8 cellular contexts compared by ENCODE assay signal in genomic region chr2:79512442-79513401, GRCh38. TPM values are rescaled to one million over a fixed set of nuclear protein-coding genes. Genes with fewer than 3 reads are reported as not detected.
DNase-seq lines count a peak whose midpoint lies in the region; ATAC-seq and TF ChIP-seq lines count a peak whose summit lies in the region.

Gene CTNNA2 (plus strand): TSS chr2:79513051.

- H3K9me3 ChIP-seq in hepatocyte (ENCODE audit: low read depth), result no peaks in the 10 kb centered on the region

- no peaks in the 10 kb centered on the region for H3K36me3 Mint-ChIP-seq in activated T-helper 2 cell treated with anti-CD3 and anti-CD28 coated beads, Interferon-gamma antibody, Interleukin-2, Interleukin-4, amounts not matched to agents 10 μg/mL and 5 μg/mL and 100 μg/mL, durations not matched to agents 14 hours and 24 hours and 36 hours (ENCODE audit: low read depth)

- peak within 1 kb of the TSS; percentile 93 for H3K4me2 ChIP-seq in hepatocyte

- H3K9ac ChIP-seq in rectal smooth muscle tissue (ENCODE audit: low read length), result no peak within 1 kb of the TSS

- H4K20me1 ChIP-seq in hepatocyte (ENCODE audit: insufficient read depth, poor library complexity, severe bottlenecking), result no peaks in the 10 kb centered on the region

- no peaks in the 10 kb centered on the region for H3K79me2 ChIP-seq in hepatocyte

- H3K36me3 ChIP-seq in hepatocyte (replicated peaks; ENCODE audit: insufficient read depth, low read depth) (no peaks in the 10 kb centered on the region), rectal smooth muscle tissue (ENCODE audit: control insufficient read depth, insufficient read depth, low read length) (no peaks in the 10 kb centered on the region)

- peak; percentile 57 for DNase-seq in Caki2 (ENCODE audit: low read depth)
- DNase-seq in NCI-H1930 (lab: John Stamatoyannopoulos, UW), result peak; percentile 88 to 96
- no peak for DNase-seq in activated T-helper 2 cell treated with anti-CD3 and anti-CD28 coated beads, Interferon-gamma antibody, Interleukin-2, Interleukin-4, amounts not matched to agents 10 μg/mL and 5 μg/mL and 100 μg/mL, durations not matched to agents 14 hours and 24 hours and 36 hours (ENCODE audit: low spot score)
- DNase-seq in hepatocyte (ENCODE audit: low spot score), result peak; percentile 91
- no peak for DNase-seq in mesenteric fat pad (ENCODE audit: low spot score)

- 3% methylated on average over 16 of the region's 87 CpGs for WGBS in hepatocyte (ENCODE audit: low lambda C conversion rate, missing lambda C conversion rate)

- H3K27ac ChIP-seq in hepatocyte (no peak within 1 kb of the TSS), rectal smooth muscle tissue (ENCODE audit: low read depth, low read length) (no peak within 1 kb of the TSS)

- peaks cover 3% of the 10 kb centered on the region for H3K27me3 Mint-ChIP-seq in activated T-helper 2 cell treated with anti-CD3 and anti-CD28 coated beads, Interferon-gamma antibody, Interleukin-2, Interleukin-4, amounts not matched to agents 10 μg/mL and 5 μg/mL and 100 μg/mL, durations not matched to agents 14 hours and 24 hours and 36 hours (ENCODE audit: low read depth)

- H3K4me3 ChIP-seq in hepatocyte, result peak within 1 kb of the TSS; percentile 45
- peak within 1 kb of the TSS; percentile 15 for H3K4me3 ChIP-seq in rectal smooth muscle tissue (ENCODE audit: low read length)

- H3K27ac Mint-ChIP-seq in activated T-helper 2 cell treated with anti-CD3 and anti-CD28 coated beads, Interferon-gamma antibody, Interleukin-2, Interleukin-4, amounts not matched to agents 10 μg/mL and 5 μg/mL and 100 μg/mL, durations not matched to agents 14 hours and 24 hours and 36 hours, result no peak within 1 kb of the TSS

- H2AFZ ChIP-seq in hepatocyte, result peak within 1 kb of the TSS; percentile 31

- ATAC-seq in GM21390 (IDR thresholded peaks at IDR 0.05; ENCODE audit: unreplicated experiment) (peak; percentile 77), GM21423 (IDR thresholded peaks at IDR 0.05; ENCODE audit: unreplicated experiment) (no peak)

- intact Hi-C loops in activated T-helper 2 cell treated with anti-CD3 and anti-CD28 coated beads, Interferon-gamma antibody, Interleukin-2, Interleukin-4, amounts not matched to agents 10 μg/mL and 5 μg/mL and 100 μg/mL, durations not matched to agents 14 hours and 24 hours and 36 hours (cut with micrococcal nuclease), result no loop called here

- H3K9me3 Mint-ChIP-seq in activated T-helper 2 cell treated with anti-CD3 and anti-CD28 coated beads, Interferon-gamma antibody, Interleukin-2, Interleukin-4, amounts not matched to agents 10 μg/mL and 5 μg/mL and 100 μg/mL, durations not matched to agents 14 hours and 24 hours and 36 hours, result peaks cover 6% of the 10 kb centered on the region

- H3K4me3 Mint-ChIP-seq in activated T-helper 2 cell treated with anti-CD3 and anti-CD28 coated beads, Interferon-gamma antibody, Interleukin-2, Interleukin-4, amounts not matched to agents 10 μg/mL and 5 μg/mL and 100 μg/mL, durations not matched to agents 14 hours and 24 hours and 36 hours (ENCODE audit: low read depth), result peak within 1 kb of the TSS; percentile 31

- H3K4me1 ChIP-seq in hepatocyte (ENCODE audit: insufficient read depth), result no peaks in the 10 kb centered on the region
- no peaks in the 10 kb centered on the region for H3K4me1 ChIP-seq in rectal smooth muscle tissue (ENCODE audit: control insufficient read depth, insufficient read depth, low read length)

- no peaks in the 10 kb centered on the region for H3K9me2 ChIP-seq in hepatocyte (replicated peaks; ENCODE audit: insufficient read depth)

- in situ Hi-C loops in Caki2 (cut with HindIII; ENCODE audit: low pct_unique_long_range_greater_than_20kb, low sequenced_read_pairs), result no loop called here

- TF ChIP-seq CTCF in hepatocyte (IDR thresholded peaks at IDR 0.05; ENCODE audit: poor library complexity), result peak; percentile 32

- H3K27me3 ChIP-seq in hepatocyte (peaks cover 34% of the 10 kb centered on the region), rectal smooth muscle tissue (ENCODE audit: control insufficient read depth, insufficient read depth, low read length) (peaks cover 3% of the 10 kb centered on the region)

- H3K4me1 Mint-ChIP-seq in activated T-helper 2 cell treated with anti-CD3 and anti-CD28 coated beads, Interferon-gamma antibody, Interleukin-2, Interleukin-4, amounts not matched to agents 10 μg/mL and 5 μg/mL and 100 μg/mL, durations not matched to agents 14 hours and 24 hours and 36 hours (ENCODE audit: low read depth), result no peaks in the 10 kb centered on the region

RNA-seq across cellular contexts. Expression of gene CTNNA2, which starts in this region (rescaled TPM):
- total RNA-seq in Caki2 (2014; rRNA removed; shearing (Covaris generic); ENCODE audit: low replicate concordance), result 0.09 TPM in 1 of 2 replicates, not detected in the other
- total RNA-seq in activated T-helper 2 cell treated with anti-CD3 and anti-CD28 coated beads, Interferon-gamma antibody, Interleukin-2, Interleukin-4, amounts not matched to agents 10 μg/mL and 5 μg/mL and 100 μg/mL, durations not matched to agents 14 hours and 24 hours and 36 hours, result not detected in 2 replicates
- total RNA-seq in hepatocyte (3.7 and 4.4 TPM in 2 replicates), mesenteric fat pad (not detected)
- polyA plus RNA-seq in hepatocyte, result 0.79 and 1.1 TPM in 2 replicates

Comparison
In these comparisons a context has a peak if more than half of its experiments do, and no peak if none do; other contexts are left out.
1. Peak in DNase-seq in Caki2; RNA of the gene not detected or under 1 TPM.
2. DNase-seq: peak in NCI-H1930 (2 of 2) and hepatocyte (single experiment); none in activated T-helper 2 cell treated with anti-CD3 and anti-CD28 coated beads, Interferon-gamma antibody, Interleukin-2, Interleukin-4, amounts not matched to agents 10 μg/mL and 5 μg/mL and 100 μg/mL, durations not matched to agents 14 hours and 24 hours and 36 hours (single experiment) and mesenteric fat pad (single experiment).